28 cellular contexts compared by ENCODE assay signal in the genomic region with DNA sequence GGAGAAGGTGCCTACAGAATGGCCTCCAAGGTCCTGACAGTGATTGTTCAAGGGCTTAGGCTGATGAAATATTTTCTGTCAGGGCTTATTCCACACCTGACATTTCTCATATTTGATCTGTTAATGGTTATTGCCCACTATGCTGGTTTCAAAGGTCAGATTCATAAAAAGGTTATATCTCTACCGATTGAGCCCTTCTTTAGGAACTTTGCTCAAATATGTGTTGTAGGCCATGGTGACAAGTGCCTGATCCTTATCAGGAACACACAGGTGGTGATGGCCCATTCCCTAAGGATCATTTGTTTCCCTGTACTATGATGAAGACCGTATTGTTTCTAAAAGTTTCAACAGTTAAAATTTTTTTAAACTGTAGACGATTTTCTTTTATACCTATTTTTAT.
"Had no signal": no experiment of that assay in that cellular context is flagged by ENCODE, and none has a peak within 500 bp of the region (broad histone marks: within the 10 kb centered on the region; RNA-seq: fewer than 3 reads in every experiment).

No MANE protein-coding gene starts in this region.

- H3K27me3 ChIP-seq: ascending aorta, esophagus muscularis mucosa, gastroesophageal sphincter had no signal

- H3K4me3 ChIP-seq: ascending aorta, esophagus muscularis mucosa, gastroesophageal sphincter had no signal

- H3K27ac ChIP-seq: ascending aorta, esophagus muscularis mucosa, gastroesophageal sphincter had no signal

- DNase-seq: activated CD4-positive, alpha-beta memory T cell treated with anti-CD3 and anti-CD28 coated beads, Interleukin-2, amount 10 ng/mL, durations not matched to agents 7 days and 5 days; activated CD4-positive, alpha-beta T cell treated with anti-CD3 and anti-CD28 coated beads for 36 hours; activated CD4-positive, alpha-beta T cell treated with anti-CD3 and anti-CD28 coated beads, Interleukin-2, amount 10 ng/mL, durations not matched to agents 7 days and 5 days; activated CD4-positive, alpha-beta T cell treated with anti-CD3 and anti-CD28 coated beads, Interleukin-2, amount 50 U/mL, for 4 hours; activated CD4-positive, CD25-positive, alpha-beta regulatory T cell; activated CD4-positive, CD25-positive, alpha-beta regulatory T cell treated with anti-CD3 and anti-CD28 coated beads, Interleukin-2, amount 50 U/mL, for 72 hours; activated CD8-positive, alpha-beta memory T cell treated with anti-CD3 and anti-CD28 coated beads, Interleukin-2, amount 50 U/mL, for 48 hours; activated gamma-delta T cell; activated naive CD4-positive, alpha-beta T cell; activated naive CD4-positive, alpha-beta T cell treated with anti-CD3 and anti-CD28 coated beads, Interleukin-2, amount 10 ng/mL, durations not matched to agents 7 days and 5 days; activated naive CD8-positive, alpha-beta T cell treated with anti-CD3 and anti-CD28 coated beads, Interleukin-2, amount 10 ng/mL, durations not matched to agents 7 days and 5 days; activated T-cell treated with anti-CD3 and anti-CD28 coated beads for 4 hours; activated T-cell treated with anti-CD3 and anti-CD28 coated beads, Interleukin-2, amount 50 U/mL, for 24 hours; activated T-cell treated with anti-CD3 and anti-CD28 coated beads, Interleukin-2, amount 50 U/mL, for 72 hours; caudate nucleus; cortex of kidney; dermis blood vessel endothelial cell; effector CD4-positive, alpha-beta T cell; effector memory CD8-positive, alpha-beta T cell; erythroblast; foreskin melanocyte; T-helper 1 cell; T-helper 17 cell; T1000 had no signal

- ATAC-seq: activated CD4-positive, alpha-beta T cell treated with anti-CD3 and anti-CD28 coated beads for 36 hours; activated naive CD4-positive, alpha-beta T cell treated with anti-CD3 and anti-CD28 coated beads, Interleukin-2, amount 50 U/mL, for 72 hours; activated T-cell treated with anti-CD3 and anti-CD28 coated beads, Interleukin-2, amount 50 U/mL, for 72 hours; effector memory CD8-positive, alpha-beta T cell; gastroesophageal sphincter; T-helper 17 cell had no signal

- H3K4me1 ChIP-seq: ascending aorta, esophagus muscularis mucosa, gastroesophageal sphincter had no signal

- H3K9me3 ChIP-seq: ascending aorta, esophagus muscularis mucosa, gastroesophageal sphincter had no signal

- H3K36me3 ChIP-seq: ascending aorta, esophagus muscularis mucosa, gastroesophageal sphincter had no signal
